ENCODE assay signal across 1 cellular context in the genomic region with DNA sequence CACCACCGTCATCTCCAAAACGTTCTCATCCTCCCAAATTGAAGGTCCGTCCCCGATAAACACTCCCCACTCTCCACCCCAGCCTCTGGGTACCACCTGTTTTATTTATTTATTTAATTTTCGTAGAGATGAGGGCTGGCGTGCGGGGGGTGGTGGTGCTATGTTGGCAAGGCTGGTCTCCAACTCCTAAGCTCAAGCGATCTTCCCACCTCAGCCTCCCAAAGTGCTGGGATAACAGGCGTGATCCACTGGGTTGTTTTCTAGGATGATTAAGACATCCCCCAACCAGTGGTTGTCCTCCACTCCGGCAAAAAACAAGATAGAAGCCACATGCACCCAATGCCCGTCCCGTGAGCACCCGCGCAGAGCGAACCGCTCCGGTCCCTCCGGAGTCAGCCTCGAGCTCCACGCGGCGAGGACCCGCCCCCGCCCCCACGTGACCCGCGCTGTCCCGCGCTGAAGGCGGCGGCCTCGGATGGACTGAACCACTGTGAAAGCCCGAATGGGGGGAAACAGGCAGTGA.
TF ChIP-seq lines count a peak whose summit lies in the region.

No MANE protein-coding gene starts in this region.

TF ChIP-seq in K562, 482 proteins besides CTCF, POLR2A, EP300 and RAD21 (continued from another document and continues in another):
- TF ChIP-seq SIX5 (IDR thresholded peaks at IDR 0.05; ENCODE audit: borderline replicate concordance in 1 of 2, insufficient read depth in 1 of 2, low read depth in 1 of 2, low read length in 2 of 2) (no peak; a peak in 1 of 4 replicates), CBX1 (IDR thresholded peaks at IDR 0.05; ENCODE audit: low read depth) (peak; percentile 73; the same call in 1 of the 2 replicates), FOXP1 (CRISPR knock-in tag; IDR thresholded peaks at IDR 0.05) (peak; percentile 98), ZFPM2 (CRISPR knock-in tag; IDR thresholded peaks at IDR 0.05) (no peak), SRSF3 (IDR thresholded peaks at IDR 0.05; ENCODE audit: insufficient read depth, low read length) (no peak), BCL6 (CRISPR knock-in tag; IDR thresholded peaks at IDR 0.05) (no peak), ZNF384 (IDR thresholded peaks at IDR 0.05; ENCODE audit: low read depth, low read length) (0 out of 2 replicates have a peak, but pooled peaks have one; percentile 32), NR4A1 (CRISPR knock-in tag; IDR thresholded peaks at IDR 0.05) (no peak), NR4A1 (tag; IDR thresholded peaks at IDR 0.05) (0 out of 2 replicates have a peak, but pooled peaks have one; percentile 68), MBD2 (IDR thresholded peaks at IDR 0.05; ENCODE audit: borderline replicate concordance, low read depth) (no peak; the same call in 1 of the 2 replicates), MECOM (CRISPR knock-in tag; IDR thresholded peaks at IDR 0.05) (peak; percentile 62; the same call in 1 of the 2 replicates), ZNF79 (CRISPR knock-in tag; IDR thresholded peaks at IDR 0.05; ENCODE audit: low read depth) (no peak), ZNF830 (CRISPR knock-in tag; IDR thresholded peaks at IDR 0.05) (no peak), RBFOX2 (IDR thresholded peaks at IDR 0.05; ENCODE audit: low read depth, low read length) (peak; percentile 84), ZNF41 (CRISPR knock-in tag; conservative IDR thresholded peaks at IDR 0.05) (no peak), DACH1 (IDR thresholded peaks at IDR 0.05; ENCODE audit: partially characterized antibody) (no peak)
- TF ChIP-seq, protein P1, sequence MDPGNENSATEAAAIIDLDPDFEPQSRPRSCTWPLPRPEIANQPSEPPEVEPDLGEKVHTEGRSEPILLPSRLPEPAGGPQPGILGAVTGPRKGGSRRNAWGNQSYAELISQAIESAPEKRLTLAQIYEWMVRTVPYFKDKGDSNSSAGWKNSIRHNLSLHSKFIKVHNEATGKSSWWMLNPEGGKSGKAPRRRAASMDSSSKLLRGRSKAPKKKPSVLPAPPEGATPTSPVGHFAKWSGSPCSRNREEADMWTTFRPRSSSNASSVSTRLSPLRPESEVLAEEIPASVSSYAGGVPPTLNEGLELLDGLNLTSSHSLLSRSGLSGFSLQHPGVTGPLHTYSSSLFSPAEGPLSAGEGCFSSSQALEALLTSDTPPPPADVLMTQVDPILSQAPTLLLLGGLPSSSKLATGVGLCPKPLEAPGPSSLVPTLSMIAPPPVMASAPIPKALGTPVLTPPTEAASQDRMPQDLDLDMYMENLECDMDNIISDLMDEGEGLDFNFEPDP (CRISPR knock-in tag; IDR thresholded peaks at IDR 0.05), result no peak
- TF ChIP-seq, protein P2, sequence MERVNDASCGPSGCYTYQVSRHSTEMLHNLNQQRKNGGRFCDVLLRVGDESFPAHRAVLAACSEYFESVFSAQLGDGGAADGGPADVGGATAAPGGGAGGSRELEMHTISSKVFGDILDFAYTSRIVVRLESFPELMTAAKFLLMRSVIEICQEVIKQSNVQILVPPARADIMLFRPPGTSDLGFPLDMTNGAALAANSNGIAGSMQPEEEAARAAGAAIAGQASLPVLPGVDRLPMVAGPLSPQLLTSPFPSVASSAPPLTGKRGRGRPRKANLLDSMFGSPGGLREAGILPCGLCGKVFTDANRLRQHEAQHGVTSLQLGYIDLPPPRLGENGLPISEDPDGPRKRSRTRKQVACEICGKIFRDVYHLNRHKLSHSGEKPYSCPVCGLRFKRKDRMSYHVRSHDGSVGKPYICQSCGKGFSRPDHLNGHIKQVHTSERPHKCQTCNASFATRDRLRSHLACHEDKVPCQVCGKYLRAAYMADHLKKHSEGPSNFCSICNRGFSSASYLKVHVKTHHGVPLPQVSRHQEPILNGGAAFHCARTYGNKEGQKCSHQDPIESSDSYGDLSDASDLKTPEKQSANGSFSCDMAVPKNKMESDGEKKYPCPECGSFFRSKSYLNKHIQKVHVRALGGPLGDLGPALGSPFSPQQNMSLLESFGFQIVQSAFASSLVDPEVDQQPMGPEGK (CRISPR knock-in tag; IDR thresholded peaks at IDR 0.05; ENCODE audit: borderline replicate concordance), result peak; percentile 68; the same call in 1 of the 2 replicates
- TF ChIP-seq, protein P3, sequence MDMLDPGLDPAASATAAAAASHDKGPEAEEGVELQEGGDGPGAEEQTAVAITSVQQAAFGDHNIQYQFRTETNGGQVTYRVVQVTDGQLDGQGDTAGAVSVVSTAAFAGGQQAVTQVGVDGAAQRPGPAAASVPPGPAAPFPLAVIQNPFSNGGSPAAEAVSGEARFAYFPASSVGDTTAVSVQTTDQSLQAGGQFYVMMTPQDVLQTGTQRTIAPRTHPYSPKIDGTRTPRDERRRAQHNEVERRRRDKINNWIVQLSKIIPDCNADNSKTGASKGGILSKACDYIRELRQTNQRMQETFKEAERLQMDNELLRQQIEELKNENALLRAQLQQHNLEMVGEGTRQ (CRISPR knock-in tag; IDR thresholded peaks at IDR 0.05), result peak; percentile 100
- TF ChIP-seq, protein P4, sequence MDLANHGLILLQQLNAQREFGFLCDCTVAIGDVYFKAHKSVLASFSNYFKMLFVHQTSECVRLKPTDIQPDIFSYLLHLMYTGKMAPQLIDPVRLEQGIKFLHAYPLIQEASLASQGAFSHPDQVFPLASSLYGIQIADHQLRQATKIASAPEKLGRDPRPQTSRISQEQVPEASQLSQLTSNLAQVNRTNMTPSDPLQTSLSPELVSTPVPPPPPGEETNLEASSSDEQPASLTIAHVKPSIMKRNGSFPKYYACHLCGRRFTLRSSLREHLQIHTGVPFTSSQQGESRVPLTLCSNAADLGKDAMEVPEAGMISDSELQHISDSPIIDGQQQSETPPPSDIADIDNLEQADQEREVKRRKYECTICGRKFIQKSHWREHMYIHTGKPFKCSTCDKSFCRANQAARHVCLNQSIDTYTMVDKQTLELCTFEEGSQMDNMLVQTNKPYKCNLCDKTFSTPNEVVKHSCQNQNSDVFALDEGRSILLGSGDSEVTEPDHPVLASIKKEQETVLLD (IDR thresholded peaks at IDR 0.05), result peak; percentile 55; the same call in 1 of the 2 replicates
- TF ChIP-seq, protein P5, sequence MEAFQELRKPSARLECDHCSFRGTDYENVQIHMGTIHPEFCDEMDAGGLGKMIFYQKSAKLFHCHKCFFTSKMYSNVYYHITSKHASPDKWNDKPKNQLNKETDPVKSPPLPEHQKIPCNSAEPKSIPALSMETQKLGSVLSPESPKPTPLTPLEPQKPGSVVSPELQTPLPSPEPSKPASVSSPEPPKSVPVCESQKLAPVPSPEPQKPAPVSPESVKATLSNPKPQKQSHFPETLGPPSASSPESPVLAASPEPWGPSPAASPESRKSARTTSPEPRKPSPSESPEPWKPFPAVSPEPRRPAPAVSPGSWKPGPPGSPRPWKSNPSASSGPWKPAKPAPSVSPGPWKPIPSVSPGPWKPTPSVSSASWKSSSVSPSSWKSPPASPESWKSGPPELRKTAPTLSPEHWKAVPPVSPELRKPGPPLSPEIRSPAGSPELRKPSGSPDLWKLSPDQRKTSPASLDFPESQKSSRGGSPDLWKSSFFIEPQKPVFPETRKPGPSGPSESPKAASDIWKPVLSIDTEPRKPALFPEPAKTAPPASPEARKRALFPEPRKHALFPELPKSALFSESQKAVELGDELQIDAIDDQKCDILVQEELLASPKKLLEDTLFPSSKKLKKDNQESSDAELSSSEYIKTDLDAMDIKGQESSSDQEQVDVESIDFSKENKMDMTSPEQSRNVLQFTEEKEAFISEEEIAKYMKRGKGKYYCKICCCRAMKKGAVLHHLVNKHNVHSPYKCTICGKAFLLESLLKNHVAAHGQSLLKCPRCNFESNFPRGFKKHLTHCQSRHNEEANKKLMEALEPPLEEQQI (IDR thresholded peaks at IDR 0.05), result no peak
- TF ChIP-seq, protein P6, sequence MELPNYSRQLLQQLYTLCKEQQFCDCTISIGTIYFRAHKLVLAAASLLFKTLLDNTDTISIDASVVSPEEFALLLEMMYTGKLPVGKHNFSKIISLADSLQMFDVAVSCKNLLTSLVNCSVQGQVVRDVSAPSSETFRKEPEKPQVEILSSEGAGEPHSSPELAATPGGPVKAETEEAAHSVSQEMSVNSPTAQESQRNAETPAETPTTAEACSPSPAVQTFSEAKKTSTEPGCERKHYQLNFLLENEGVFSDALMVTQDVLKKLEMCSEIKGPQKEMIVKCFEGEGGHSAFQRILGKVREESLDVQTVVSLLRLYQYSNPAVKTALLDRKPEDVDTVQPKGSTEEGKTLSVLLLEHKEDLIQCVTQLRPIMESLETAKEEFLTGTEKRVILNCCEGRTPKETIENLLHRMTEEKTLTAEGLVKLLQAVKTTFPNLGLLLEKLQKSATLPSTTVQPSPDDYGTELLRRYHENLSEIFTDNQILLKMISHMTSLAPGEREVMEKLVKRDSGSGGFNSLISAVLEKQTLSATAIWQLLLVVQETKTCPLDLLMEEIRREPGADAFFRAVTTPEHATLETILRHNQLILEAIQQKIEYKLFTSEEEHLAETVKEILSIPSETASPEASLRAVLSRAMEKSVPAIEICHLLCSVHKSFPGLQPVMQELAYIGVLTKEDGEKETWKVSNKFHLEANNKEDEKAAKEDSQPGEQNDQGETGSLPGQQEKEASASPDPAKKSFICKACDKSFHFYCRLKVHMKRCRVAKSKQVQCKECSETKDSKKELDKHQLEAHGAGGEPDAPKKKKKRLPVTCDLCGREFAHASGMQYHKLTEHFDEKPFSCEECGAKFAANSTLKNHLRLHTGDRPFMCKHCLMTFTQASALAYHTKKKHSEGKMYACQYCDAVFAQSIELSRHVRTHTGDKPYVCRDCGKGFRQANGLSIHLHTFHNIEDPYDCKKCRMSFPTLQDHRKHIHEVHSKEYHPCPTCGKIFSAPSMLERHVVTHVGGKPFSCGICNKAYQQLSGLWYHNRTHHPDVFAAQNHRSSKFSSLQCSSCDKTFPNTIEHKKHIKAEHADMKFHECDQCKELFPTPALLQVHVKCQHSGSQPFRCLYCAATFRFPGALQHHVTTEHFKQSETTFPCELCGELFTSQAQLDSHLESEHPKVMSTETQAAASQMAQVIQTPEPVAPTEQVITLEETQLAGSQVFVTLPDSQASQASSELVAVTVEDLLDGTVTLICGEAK (IDR thresholded peaks at IDR 0.05), result no peak
- TF ChIP-seq, protein P6 (CRISPR knock-in tag; IDR thresholded peaks at IDR 0.05), result 0 out of 2 replicates have a peak, but pooled peaks have one; percentile 45
- TF ChIP-seq, protein P7, sequence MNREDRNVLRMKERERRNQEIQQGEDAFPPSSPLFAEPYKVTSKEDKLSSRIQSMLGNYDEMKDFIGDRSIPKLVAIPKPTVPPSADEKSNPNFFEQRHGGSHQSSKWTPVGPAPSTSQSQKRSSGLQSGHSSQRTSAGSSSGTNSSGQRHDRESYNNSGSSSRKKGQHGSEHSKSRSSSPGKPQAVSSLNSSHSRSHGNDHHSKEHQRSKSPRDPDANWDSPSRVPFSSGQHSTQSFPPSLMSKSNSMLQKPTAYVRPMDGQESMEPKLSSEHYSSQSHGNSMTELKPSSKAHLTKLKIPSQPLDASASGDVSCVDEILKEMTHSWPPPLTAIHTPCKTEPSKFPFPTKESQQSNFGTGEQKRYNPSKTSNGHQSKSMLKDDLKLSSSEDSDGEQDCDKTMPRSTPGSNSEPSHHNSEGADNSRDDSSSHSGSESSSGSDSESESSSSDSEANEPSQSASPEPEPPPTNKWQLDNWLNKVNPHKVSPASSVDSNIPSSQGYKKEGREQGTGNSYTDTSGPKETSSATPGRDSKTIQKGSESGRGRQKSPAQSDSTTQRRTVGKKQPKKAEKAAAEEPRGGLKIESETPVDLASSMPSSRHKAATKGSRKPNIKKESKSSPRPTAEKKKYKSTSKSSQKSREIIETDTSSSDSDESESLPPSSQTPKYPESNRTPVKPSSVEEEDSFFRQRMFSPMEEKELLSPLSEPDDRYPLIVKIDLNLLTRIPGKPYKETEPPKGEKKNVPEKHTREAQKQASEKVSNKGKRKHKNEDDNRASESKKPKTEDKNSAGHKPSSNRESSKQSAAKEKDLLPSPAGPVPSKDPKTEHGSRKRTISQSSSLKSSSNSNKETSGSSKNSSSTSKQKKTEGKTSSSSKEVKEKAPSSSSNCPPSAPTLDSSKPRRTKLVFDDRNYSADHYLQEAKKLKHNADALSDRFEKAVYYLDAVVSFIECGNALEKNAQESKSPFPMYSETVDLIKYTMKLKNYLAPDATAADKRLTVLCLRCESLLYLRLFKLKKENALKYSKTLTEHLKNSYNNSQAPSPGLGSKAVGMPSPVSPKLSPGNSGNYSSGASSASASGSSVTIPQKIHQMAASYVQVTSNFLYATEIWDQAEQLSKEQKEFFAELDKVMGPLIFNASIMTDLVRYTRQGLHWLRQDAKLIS (CRISPR knock-in tag; IDR thresholded peaks at IDR 0.05), result peak; percentile 96
- TF ChIP-seq, protein P8, sequence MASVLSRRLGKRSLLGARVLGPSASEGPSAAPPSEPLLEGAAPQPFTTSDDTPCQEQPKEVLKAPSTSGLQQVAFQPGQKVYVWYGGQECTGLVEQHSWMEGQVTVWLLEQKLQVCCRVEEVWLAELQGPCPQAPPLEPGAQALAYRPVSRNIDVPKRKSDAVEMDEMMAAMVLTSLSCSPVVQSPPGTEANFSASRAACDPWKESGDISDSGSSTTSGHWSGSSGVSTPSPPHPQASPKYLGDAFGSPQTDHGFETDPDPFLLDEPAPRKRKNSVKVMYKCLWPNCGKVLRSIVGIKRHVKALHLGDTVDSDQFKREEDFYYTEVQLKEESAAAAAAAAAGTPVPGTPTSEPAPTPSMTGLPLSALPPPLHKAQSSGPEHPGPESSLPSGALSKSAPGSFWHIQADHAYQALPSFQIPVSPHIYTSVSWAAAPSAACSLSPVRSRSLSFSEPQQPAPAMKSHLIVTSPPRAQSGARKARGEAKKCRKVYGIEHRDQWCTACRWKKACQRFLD (CRISPR knock-in tag; IDR thresholded peaks at IDR 0.05), result peak; percentile 95
- TF ChIP-seq, protein P9, sequence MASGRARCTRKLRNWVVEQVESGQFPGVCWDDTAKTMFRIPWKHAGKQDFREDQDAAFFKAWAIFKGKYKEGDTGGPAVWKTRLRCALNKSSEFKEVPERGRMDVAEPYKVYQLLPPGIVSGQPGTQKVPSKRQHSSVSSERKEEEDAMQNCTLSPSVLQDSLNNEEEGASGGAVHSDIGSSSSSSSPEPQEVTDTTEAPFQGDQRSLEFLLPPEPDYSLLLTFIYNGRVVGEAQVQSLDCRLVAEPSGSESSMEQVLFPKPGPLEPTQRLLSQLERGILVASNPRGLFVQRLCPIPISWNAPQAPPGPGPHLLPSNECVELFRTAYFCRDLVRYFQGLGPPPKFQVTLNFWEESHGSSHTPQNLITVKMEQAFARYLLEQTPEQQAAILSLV (tag; IDR thresholded peaks at IDR 0.05), result no peak
